7 cellular contexts compared by ENCODE assay signal in the genomic region with DNA sequence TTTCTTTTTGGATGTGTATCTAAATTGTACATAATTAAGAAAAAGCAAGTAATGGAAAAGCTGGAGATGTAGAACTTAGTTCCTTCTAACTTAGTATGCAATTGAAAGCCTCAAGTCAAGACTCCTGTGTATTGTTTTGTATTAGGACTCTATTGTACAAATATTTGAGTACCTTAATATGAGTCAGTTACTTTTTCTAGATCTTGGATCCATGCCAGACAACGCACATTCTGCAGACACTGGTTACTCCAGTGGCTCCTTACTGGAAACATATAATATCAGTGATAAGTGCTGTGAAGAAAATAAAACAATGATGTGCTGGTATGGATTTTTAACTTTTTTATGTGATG. TPM values are rescaled to one million over a fixed set of nuclear protein-coding genes. Genes with fewer than 3 reads are reported as not detected.
DNase-seq lines count a peak whose midpoint lies in the region; ATAC-seq, FAIRE-seq and TF ChIP-seq lines count a peak whose summit lies in the region.

No MANE protein-coding gene starts in this region.

- DNase-seq in M059J (ENCODE audit: low read depth) (peak; percentile 83), fibroblast of pulmonary artery (ENCODE audit: low read depth) (peak; percentile 92), retinal pigment epithelial cell (ENCODE audit: low read depth) (peak; percentile 59), ecto neural progenitor cell (ENCODE audit: low spot score) (no peak)
- peak; percentile 25 for DNase-seq in activated CD4-positive, alpha-beta T cell treated with anti-CD3 and anti-CD28 coated beads for 48 hours

- ATAC-seq in HG03039 (IDR thresholded peaks at IDR 0.05; ENCODE audit: unreplicated experiment) = no peak

- TF ChIP-seq CTCF in fibroblast of pulmonary artery (IDR thresholded peaks at IDR 0.05; ENCODE audit: low read length, missing control alignments) (no peak), retinal pigment epithelial cell (conservative IDR thresholded peaks at IDR 0.05; ENCODE audit: low read depth, low read length) (no peak)

- peak; percentile 51 for FAIRE-seq in G401.6 (lab: Jason Lieb, UNC)

- peak overlapping the region; percentile 82 for H3K4me3 ChIP-seq in fibroblast of pulmonary artery (replicated peaks; ENCODE audit: low read depth, low read length)
- peak overlapping the region; percentile 80 for H3K4me3 ChIP-seq in retinal pigment epithelial cell (ENCODE audit: low read length)

RNA-seq across cellular contexts. Expression of gene SLC39A10, which starts 1.5 kb away (rescaled TPM):
- 18.3 and 25.3 TPM in 2 replicates for total RNA-seq in M059J (2014; rRNA removed; shearing (Covaris generic))
